In the genomic region with DNA sequence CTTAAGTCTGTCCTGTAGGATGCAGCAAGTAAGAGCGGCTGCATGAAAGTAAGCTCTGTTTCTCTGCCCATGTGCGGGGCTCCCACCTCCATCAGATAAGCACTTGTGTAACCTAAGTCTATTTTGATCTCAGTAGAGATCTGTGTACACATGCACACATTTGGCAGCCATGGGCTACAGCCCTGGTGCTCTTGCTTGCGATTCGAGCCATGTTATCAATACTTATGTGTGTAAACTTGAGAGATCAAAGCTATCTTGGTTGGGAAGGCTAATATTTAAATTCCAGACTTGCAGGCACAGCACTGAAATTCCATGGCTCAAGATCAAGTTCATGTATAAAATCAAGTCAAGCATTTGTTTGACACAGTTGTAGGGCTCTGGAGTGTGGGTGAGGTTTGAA, we compare ENCODE assay signal across 1 cellular context.
A peak's percentile ranks its signal among the peaks of the same experiment; 100 is the strongest.
TF ChIP-seq lines count a peak whose summit lies in the region.

No MANE protein-coding gene starts in this region.

TF ChIP-seq in HepG2, 621 proteins besides CTCF, POLR2A, EP300 and RAD21 (continued from another document and continues in another):
- TF ChIP-seq, protein P1, sequence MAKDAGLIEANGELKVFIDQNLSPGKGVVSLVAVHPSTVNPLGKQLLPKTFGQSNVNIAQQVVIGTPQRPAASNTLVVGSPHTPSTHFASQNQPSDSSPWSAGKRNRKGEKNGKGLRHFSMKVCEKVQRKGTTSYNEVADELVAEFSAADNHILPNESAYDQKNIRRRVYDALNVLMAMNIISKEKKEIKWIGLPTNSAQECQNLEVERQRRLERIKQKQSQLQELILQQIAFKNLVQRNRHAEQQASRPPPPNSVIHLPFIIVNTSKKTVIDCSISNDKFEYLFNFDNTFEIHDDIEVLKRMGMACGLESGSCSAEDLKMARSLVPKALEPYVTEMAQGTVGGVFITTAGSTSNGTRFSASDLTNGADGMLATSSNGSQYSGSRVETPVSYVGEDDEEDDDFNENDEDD (CRISPR knock-in tag; IDR thresholded peaks at IDR 0.05; ENCODE audit: borderline replicate concordance) = peak; percentile 55; the same call in 1 of the 2 replicates
- TF ChIP-seq GATA4 (IDR thresholded peaks at IDR 0.05; ENCODE audit: borderline replicate concordance, low read depth) (peak; percentile 98), ISL2 (CRISPR knock-in tag; IDR thresholded peaks at IDR 0.05) (peak; percentile 98), ZNF792 (CRISPR knock-in tag; IDR thresholded peaks at IDR 0.05) (peak; percentile 90), CEBPG (CRISPR knock-in tag; IDR thresholded peaks at IDR 0.05) (peak; percentile 84), ZFP1 (CRISPR knock-in tag; IDR thresholded peaks at IDR 0.05) (0 out of 2 replicates have a peak, but pooled peaks have one; percentile 78), CCDC6 (CRISPR knock-in tag; IDR thresholded peaks at IDR 0.05) (peak; percentile 68), ZBTB7B (CRISPR knock-in tag; IDR thresholded peaks at IDR 0.05) (peak; percentile 80; the same call in 1 of the 2 replicates), RFXAP (CRISPR knock-in tag; IDR thresholded peaks at IDR 0.05; ENCODE audit: borderline replicate concordance) (0 out of 2 replicates have a peak, but pooled peaks have one; percentile 39), HDAC1 (CRISPR knock-in tag; IDR thresholded peaks at IDR 0.05) (peak; percentile 94), ZNF207 (IDR thresholded peaks at IDR 0.05; ENCODE audit: borderline replicate concordance) (no peak), FOXA1 (IDR thresholded peaks at IDR 0.05) (peak; percentile 73; the same call in 1 of the 2 replicates), FOXA1 (CRISPR knock-in tag; IDR thresholded peaks at IDR 0.05) (peak; percentile 98), KDM4B (CRISPR knock-in tag; IDR thresholded peaks at IDR 0.05) (peak; percentile 90), KLF16 (CRISPR knock-in tag; IDR thresholded peaks at IDR 0.05) (peak in 1 of 2 experiments; percentile 93; a peak in 2 of 4 replicates), ZNF703 (CRISPR knock-in tag; IDR thresholded peaks at IDR 0.05; ENCODE audit: borderline replicate concordance) (peak; percentile 97), ZNF556 (CRISPR knock-in tag; IDR thresholded peaks at IDR 0.05; ENCODE audit: borderline replicate concordance) (peak; percentile 75; the same call in 1 of the 2 replicates), ZNF614 (CRISPR knock-in tag; IDR thresholded peaks at IDR 0.05; ENCODE audit: borderline replicate concordance) (peak; percentile 88; the same call in 1 of the 2 replicates), SPEN (CRISPR knock-in tag; IDR thresholded peaks at IDR 0.05; ENCODE audit: low read depth) (peak; percentile 67; the same call in 1 of the 2 replicates), ZFX (CRISPR knock-in tag; IDR thresholded peaks at IDR 0.05; ENCODE audit: low read depth) (no peak), ZMYM3 (CRISPR knock-in tag; IDR thresholded peaks at IDR 0.05) (peak; percentile 84), ZNF749 (CRISPR knock-in tag; IDR thresholded peaks at IDR 0.05; ENCODE audit: borderline replicate concordance) (peak; percentile 53; the same call in 1 of the 2 replicates), ZNF3 (CRISPR knock-in tag; IDR thresholded peaks at IDR 0.05) (peak; percentile 64; the same call in 1 of the 2 replicates), BRD4 (CRISPR knock-in tag; IDR thresholded peaks at IDR 0.05) (no peak), NFYB (CRISPR knock-in tag; IDR thresholded peaks at IDR 0.05) (peak; percentile 26; the same call in 1 of the 2 replicates), PITX1 (CRISPR knock-in tag; IDR thresholded peaks at IDR 0.05) (peak; percentile 96), MAF1 (CRISPR knock-in tag; IDR thresholded peaks at IDR 0.05; ENCODE audit: borderline replicate concordance) (0 out of 2 replicates have a peak, but pooled peaks have one; percentile 23), GFI1 (CRISPR knock-in tag; IDR thresholded peaks at IDR 0.05; ENCODE audit: borderline replicate concordance) (peak; percentile 95), ZFP37 (CRISPR knock-in tag; IDR thresholded peaks at IDR 0.05; ENCODE audit: borderline replicate concordance) (no peak), NFIC (IDR thresholded peaks at IDR 0.05; ENCODE audit: low read length) (peak; percentile 95), HOXD1 (CRISPR knock-in tag; IDR thresholded peaks at IDR 0.05) (peak; percentile 91), THAP11 (CRISPR knock-in tag; IDR thresholded peaks at IDR 0.05) (peak; percentile 75), ZKSCAN8 (CRISPR knock-in tag; IDR thresholded peaks at IDR 0.05; ENCODE audit: borderline replicate concordance) (peak; percentile 98), NR2F1 (CRISPR knock-in tag; IDR thresholded peaks at IDR 0.05) (peak; percentile 24 to 43; a peak in 1 of 4 replicates), IRF2 (CRISPR knock-in tag; IDR thresholded peaks at IDR 0.05) (peak; percentile 89), HIVEP1 (CRISPR knock-in tag; IDR thresholded peaks at IDR 0.05) (peak; percentile 79), ZNF678 (CRISPR knock-in tag; IDR thresholded peaks at IDR 0.05) (no peak)
- TF ChIP-seq, protein P2, sequence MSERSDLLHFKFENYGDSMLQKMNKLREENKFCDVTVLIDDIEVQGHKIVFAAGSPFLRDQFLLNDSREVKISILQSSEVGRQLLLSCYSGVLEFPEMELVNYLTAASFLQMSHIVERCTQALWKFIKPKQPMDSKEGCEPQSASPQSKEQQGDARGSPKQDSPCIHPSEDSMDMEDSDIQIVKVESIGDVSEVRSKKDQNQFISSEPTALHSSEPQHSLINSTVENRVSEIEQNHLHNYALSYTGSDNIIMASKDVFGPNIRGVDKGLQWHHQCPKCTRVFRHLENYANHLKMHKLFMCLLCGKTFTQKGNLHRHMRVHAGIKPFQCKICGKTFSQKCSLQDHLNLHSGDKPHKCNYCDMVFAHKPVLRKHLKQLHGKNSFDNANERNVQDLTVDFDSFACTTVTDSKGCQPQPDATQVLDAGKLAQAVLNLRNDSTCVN (CRISPR knock-in tag; IDR thresholded peaks at IDR 0.05; ENCODE audit: borderline replicate concordance) = 0 out of 2 replicates have a peak, but pooled peaks have one; percentile 33
- TF ChIP-seq, protein P3, sequence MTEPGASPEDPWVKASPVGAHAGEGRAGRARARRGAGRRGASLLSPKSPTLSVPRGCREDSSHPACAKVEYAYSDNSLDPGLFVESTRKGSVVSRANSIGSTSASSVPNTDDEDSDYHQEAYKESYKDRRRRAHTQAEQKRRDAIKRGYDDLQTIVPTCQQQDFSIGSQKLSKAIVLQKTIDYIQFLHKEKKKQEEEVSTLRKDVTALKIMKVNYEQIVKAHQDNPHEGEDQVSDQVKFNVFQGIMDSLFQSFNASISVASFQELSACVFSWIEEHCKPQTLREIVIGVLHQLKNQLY (CRISPR knock-in tag; IDR thresholded peaks at IDR 0.05) = peak; percentile 88
- TF ChIP-seq, protein P4, sequence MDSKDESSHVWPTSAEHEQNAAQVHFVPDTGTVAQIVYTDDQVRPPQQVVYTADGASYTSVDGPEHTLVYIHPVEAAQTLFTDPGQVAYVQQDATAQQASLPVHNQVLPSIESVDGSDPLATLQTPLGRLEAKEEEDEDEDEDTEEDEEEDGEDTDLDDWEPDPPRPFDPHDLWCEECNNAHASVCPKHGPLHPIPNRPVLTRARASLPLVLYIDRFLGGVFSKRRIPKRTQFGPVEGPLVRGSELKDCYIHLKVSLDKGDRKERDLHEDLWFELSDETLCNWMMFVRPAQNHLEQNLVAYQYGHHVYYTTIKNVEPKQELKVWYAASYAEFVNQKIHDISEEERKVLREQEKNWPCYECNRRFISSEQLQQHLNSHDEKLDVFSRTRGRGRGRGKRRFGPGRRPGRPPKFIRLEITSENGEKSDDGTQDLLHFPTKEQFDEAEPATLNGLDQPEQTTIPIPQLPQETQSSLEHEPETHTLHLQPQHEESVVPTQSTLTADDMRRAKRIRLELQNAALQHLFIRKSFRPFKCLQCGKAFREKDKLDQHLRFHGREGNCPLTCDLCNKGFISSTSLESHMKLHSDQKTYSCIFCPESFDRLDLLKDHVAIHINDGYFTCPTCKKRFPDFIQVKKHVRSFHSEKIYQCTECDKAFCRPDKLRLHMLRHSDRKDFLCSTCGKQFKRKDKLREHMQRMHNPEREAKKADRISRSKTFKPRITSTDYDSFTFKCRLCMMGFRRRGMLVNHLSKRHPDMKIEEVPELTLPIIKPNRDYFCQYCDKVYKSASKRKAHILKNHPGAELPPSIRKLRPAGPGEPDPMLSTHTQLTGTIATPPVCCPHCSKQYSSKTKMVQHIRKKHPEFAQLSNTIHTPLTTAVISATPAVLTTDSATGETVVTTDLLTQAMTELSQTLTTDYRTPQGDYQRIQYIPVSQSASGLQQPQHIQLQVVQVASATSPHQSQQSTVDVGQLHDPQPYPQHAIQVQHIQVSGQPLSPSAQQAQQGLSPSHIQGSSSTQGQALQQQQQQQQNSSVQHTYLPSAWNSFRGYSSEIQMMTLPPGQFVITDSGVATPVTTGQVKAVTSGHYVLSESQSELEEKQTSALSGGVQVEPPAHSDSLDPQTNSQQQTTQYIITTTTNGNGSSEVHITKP (CRISPR knock-in tag; IDR thresholded peaks at IDR 0.05; ENCODE audit: low read depth) = peak; percentile 37; the same call in 1 of the 2 replicates
- TF ChIP-seq, protein P5, sequence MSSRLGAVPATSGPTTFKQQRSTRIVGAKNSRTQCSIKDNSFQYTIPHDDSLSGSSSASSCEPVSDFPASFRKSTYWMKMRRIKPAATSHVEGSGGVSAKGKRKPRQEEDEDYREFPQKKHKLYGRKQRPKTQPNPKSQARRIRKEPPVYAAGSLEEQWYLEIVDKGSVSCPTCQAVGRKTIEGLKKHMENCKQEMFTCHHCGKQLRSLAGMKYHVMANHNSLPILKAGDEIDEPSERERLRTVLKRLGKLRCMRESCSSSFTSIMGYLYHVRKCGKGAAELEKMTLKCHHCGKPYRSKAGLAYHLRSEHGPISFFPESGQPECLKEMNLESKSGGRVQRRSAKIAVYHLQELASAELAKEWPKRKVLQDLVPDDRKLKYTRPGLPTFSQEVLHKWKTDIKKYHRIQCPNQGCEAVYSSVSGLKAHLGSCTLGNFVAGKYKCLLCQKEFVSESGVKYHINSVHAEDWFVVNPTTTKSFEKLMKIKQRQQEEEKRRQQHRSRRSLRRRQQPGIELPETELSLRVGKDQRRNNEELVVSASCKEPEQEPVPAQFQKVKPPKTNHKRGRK (CRISPR knock-in tag; IDR thresholded peaks at IDR 0.05) = no peak
- TF ChIP-seq, protein P6, sequence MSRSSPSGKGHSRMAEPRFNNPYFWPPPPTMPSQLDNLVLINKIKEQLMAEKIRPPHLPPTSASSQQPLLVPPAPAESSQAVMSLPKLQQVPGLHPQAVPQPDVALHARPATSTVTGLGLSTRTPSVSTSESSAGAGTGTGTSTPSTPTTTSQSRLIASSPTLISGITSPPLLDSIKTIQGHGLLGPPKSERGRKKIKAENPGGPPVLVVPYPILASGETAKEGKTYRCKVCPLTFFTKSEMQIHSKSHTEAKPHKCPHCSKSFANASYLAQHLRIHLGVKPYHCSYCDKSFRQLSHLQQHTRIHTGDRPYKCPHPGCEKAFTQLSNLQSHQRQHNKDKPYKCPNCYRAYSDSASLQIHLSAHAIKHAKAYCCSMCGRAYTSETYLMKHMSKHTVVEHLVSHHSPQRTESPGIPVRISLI (CRISPR knock-in tag; IDR thresholded peaks at IDR 0.05; ENCODE audit: borderline replicate concordance) = peak; percentile 60; the same call in 1 of the 2 replicates
- TF ChIP-seq, protein P7, sequence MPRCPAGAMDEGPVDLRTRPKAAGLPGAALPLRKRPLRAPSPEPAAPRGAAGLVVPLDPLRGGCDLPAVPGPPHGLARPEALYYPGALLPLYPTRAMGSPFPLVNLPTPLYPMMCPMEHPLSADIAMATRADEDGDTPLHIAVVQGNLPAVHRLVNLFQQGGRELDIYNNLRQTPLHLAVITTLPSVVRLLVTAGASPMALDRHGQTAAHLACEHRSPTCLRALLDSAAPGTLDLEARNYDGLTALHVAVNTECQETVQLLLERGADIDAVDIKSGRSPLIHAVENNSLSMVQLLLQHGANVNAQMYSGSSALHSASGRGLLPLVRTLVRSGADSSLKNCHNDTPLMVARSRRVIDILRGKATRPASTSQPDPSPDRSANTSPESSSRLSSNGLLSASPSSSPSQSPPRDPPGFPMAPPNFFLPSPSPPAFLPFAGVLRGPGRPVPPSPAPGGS (CRISPR knock-in tag; IDR thresholded peaks at IDR 0.05) = peak; percentile 50; the same call in 1 of the 2 replicates
- TF ChIP-seq, protein P8, sequence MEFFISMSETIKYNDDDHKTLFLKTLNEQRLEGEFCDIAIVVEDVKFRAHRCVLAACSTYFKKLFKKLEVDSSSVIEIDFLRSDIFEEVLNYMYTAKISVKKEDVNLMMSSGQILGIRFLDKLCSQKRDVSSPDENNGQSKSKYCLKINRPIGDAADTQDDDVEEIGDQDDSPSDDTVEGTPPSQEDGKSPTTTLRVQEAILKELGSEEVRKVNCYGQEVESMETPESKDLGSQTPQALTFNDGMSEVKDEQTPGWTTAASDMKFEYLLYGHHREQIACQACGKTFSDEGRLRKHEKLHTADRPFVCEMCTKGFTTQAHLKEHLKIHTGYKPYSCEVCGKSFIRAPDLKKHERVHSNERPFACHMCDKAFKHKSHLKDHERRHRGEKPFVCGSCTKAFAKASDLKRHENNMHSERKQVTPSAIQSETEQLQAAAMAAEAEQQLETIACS (CRISPR knock-in tag; IDR thresholded peaks at IDR 0.05) = no peak
- TF ChIP-seq, protein P9, sequence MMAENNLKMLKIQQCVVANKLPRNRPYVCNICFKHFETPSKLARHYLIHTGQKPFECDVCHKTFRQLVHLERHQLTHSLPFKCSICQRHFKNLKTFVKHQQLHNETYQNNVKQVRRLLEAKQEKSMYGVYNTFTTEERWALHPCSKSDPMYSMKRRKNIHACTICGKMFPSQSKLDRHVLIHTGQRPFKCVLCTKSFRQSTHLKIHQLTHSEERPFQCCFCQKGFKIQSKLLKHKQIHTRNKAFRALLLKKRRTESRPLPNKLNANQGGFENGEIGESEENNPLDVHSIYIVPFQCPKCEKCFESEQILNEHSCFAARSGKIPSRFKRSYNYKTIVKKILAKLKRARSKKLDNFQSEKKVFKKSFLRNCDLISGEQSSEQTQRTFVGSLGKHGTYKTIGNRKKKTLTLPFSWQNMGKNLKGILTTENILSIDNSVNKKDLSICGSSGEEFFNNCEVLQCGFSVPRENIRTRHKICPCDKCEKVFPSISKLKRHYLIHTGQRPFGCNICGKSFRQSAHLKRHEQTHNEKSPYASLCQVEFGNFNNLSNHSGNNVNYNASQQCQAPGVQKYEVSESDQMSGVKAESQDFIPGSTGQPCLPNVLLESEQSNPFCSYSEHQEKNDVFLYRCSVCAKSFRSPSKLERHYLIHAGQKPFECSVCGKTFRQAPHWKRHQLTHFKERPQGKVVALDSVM (CRISPR knock-in tag; IDR thresholded peaks at IDR 0.05) = 0 out of 2 replicates have a peak, but pooled peaks have one; percentile 35
- TF ChIP-seq, protein P10, sequence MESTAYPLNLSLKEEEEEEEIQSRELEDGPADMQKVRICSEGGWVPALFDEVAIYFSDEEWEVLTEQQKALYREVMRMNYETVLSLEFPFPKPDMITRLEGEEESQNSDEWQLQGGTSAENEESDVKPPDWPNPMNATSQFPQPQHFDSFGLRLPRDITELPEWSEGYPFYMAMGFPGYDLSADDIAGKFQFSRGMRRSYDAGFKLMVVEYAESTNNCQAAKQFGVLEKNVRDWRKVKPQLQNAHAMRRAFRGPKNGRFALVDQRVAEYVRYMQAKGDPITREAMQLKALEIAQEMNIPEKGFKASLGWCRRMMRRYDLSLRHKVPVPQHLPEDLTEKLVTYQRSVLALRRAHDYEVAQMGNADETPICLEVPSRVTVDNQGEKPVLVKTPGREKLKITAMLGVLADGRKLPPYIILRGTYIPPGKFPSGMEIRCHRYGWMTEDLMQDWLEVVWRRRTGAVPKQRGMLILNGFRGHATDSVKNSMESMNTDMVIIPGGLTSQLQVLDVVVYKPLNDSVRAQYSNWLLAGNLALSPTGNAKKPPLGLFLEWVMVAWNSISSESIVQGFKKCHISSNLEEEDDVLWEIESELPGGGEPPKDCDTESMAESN (CRISPR knock-in tag; conservative IDR thresholded peaks at IDR 0.05) = 0 out of 2 replicates have a peak, but pooled peaks have one; percentile 65
